In the genomic region with DNA sequence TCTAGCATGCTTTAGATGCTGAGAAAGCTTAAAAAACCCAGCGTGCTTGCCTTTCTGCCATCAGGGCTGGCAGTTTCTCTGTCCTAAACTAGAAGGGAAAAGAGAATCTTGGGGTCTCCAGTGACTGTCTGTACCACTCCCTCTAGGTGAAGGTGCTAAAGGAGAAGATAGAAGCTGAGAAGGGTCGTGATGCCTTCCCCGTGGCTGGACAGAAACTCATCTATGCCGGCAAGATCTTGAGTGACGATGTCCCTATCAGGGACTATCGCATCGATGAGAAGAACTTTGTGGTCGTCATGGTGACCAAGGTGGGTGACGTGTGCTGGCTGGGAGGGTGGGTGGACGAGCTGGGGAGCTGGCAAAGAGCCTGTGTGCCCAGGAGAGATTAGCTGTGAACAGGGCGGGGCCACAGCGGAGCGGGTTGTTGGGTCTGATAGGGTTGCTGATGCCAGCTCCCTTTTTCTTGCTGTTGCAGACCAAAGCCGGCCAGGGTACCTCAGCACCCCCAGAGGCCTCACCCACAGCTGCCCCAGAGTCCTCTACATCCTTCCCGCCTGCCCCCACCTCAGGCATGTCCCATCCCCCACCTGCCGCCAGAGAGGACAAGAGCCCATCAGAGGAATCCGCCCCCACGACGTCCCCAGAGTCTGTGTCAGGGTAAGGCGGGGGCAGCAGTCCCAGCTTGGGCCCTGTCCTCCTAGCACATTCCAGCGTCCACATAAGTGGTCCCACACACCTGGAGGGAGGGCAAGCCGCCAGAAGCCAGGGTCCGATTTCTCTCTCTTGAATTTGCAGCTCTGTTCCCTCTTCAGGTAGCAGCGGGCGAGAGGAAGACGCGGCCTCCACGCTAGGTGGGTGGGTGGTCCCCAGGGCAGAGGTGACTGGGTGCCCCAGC, we compare ENCODE assay signal across 11 cellular contexts. TPM values are rescaled to one million over a fixed set of nuclear protein-coding genes. Genes with fewer than 3 reads are reported as not detected.
DNase-seq lines count a peak whose midpoint lies in the region; ATAC-seq and FAIRE-seq lines count a peak whose summit lies in the region.
"Had no signal": no experiment of that assay in that cellular context is flagged by ENCODE, and none has a peak within 500 bp of the region (broad histone marks: within the 10 kb centered on the region; RNA-seq: fewer than 3 reads in every experiment).

No MANE protein-coding gene starts in this region.

- H3K4me3 Mint-ChIP-seq in activated CD8-positive, alpha-beta T cell treated with anti-CD3 and anti-CD28 coated beads, Interleukin-2, amount 10 ng/mL, durations not matched to agents 7 days and 5 days: no peak overlapping the region

- POLR2A ChIA-PET in activated CD8-positive, alpha-beta T cell treated with anti-CD3 and anti-CD28 coated beads, Interleukin-2, amount 10 ng/mL, durations not matched to agents 7 days and 5 days (lab: Charles Lee): interaction anchor here (1.0 to 1.3 kb wide), 4 partner anchors 10 to 17 kb away, joined by 3 to 6 read pairs (median 4); partner anchors contain the start of genes CALR and FARSA

- CTCF ChIA-PET in activated CD8-positive, alpha-beta T cell treated with anti-CD3 and anti-CD28 coated beads, Interleukin-2, amount 10 ng/mL, durations not matched to agents 7 days and 5 days (lab: Charles Lee): interaction anchor here (0.5 to 2.1 kb wide), 3 partner anchors 18 to 720 kb away, joined by 3 to 17 read pairs (median 9); no protein-coding TSS in a partner anchor

- H3K27ac ChIP-seq in BLaER1: no peak overlapping the region
- peak overlapping the region; percentile 41 for H3K27ac ChIP-seq in mesodermal cell (ENCODE audit: low read depth, low read length, severe bottlenecking)

- peaks cover 71% of the 10 kb centered on the region for H3K4me1 ChIP-seq in BLaER1
- H3K4me1 ChIP-seq in mesodermal cell (ENCODE audit: control insufficient read depth, insufficient read depth, low read length, poor library complexity, severe bottlenecking): peaks cover 13% of the 10 kb centered on the region

- H3K9me3 Mint-ChIP-seq in activated CD8-positive, alpha-beta T cell treated with anti-CD3 and anti-CD28 coated beads, Interleukin-2, amount 10 ng/mL, durations not matched to agents 7 days and 5 days (ENCODE audit: insufficient read depth): no peaks in the 10 kb centered on the region

- H3K4me3 ChIP-seq in BLaER1 (no peak overlapping the region), mesodermal cell (ENCODE audit: extremely low read depth, insufficient read depth, low read length, poor library complexity, severe bottlenecking) (no peak overlapping the region)

- H3K27me3 Mint-ChIP-seq in activated CD8-positive, alpha-beta T cell treated with anti-CD3 and anti-CD28 coated beads, Interleukin-2, amount 10 ng/mL, durations not matched to agents 7 days and 5 days (ENCODE audit: low read depth): no peaks in the 10 kb centered on the region

- DNase-seq in GM19239 (ENCODE audit: insufficient read length, low spot score): no peak
- no peak for DNase-seq in activated CD8-positive, alpha-beta T cell treated with anti-CD3 and anti-CD28 coated beads, Interleukin-2, amount 10 ng/mL, durations not matched to agents 7 days and 5 days
- no peak for DNase-seq in AG20443 (ENCODE audit: low spot score)
- DNase-seq in NCI-H748 (lab: John Stamatoyannopoulos, UW; ENCODE audit: unreplicated experiment): no peak
- DNase-seq in HPDE6-E6E7 (ENCODE audit: extremely low spot score): no peak
- DNase-seq in hypothalamus (lab: John Stamatoyannopoulos, UW): no peak
- DNase-seq: EL; NK-92 treated with Interleukin-12 subunit alpha and Interleukin-12 subunit beta, amount 100 ng/mL, for 24 hours; transverse colon had no signal

- peak overlapping the region; percentile 94; the same call in 1 of the 2 replicates for H3K9ac ChIP-seq in BLaER1

- H3K4me2 ChIP-seq in BLaER1: peak overlapping the region; percentile 87

- FAIRE-seq in GM19239 (lab: Jason Lieb, UNC): peak; percentile 8

- no peaks in the 10 kb centered on the region for H3K27me3 ChIP-seq in BLaER1
- H3K27me3 ChIP-seq: transverse colon had no signal

- no peak for ATAC-seq in activated CD8-positive, alpha-beta T cell treated with anti-CD3 and anti-CD28 coated beads, Interleukin-2, amount 10 ng/mL, durations not matched to agents 7 days and 5 days

- WGBS in mesodermal cell (ENCODE audit: insufficient coverage in 2 of 2), 2 experiments: 92 to 96% methylated on average over 23 to 26 of the region's 28 CpGs

- H3K9me3 ChIP-seq in BLaER1: no peaks in the 10 kb centered on the region
- no peaks in the 10 kb centered on the region for H3K9me3 ChIP-seq in mesodermal cell (ENCODE audit: control insufficient read depth, low read length)
- H3K9me3 ChIP-seq: transverse colon had no signal

- H4K20me1 ChIP-seq in BLaER1: peaks cover 74% of the 10 kb centered on the region

- H3K36me3 ChIP-seq in BLaER1 (peaks cover 85% of the 10 kb centered on the region), mesodermal cell (ENCODE audit: control insufficient read depth, insufficient read depth, low read length) (peaks cover 85% of the 10 kb centered on the region)

- H3K4me1 Mint-ChIP-seq in activated CD8-positive, alpha-beta T cell treated with anti-CD3 and anti-CD28 coated beads, Interleukin-2, amount 10 ng/mL, durations not matched to agents 7 days and 5 days (ENCODE audit: low read depth): peaks cover 71% of the 10 kb centered on the region

- peak overlapping the region; percentile 54 for H3K27ac Mint-ChIP-seq in activated CD8-positive, alpha-beta T cell treated with anti-CD3 and anti-CD28 coated beads, Interleukin-2, amount 10 ng/mL, durations not matched to agents 7 days and 5 days

- H3K36me3 Mint-ChIP-seq in activated CD8-positive, alpha-beta T cell treated with anti-CD3 and anti-CD28 coated beads, Interleukin-2, amount 10 ng/mL, durations not matched to agents 7 days and 5 days (ENCODE audit: low read depth): peaks cover 83% of the 10 kb centered on the region

RNA-seq across cellular contexts. Expression of gene RAD23A, which starts 2.3 kb away (rescaled TPM):
- 100 to 1,000 TPM; 138 to 140 TPM for total RNA-seq in activated CD8-positive, alpha-beta T cell treated with anti-CD3 and anti-CD28 coated beads, Interleukin-2, amount 10 ng/mL, durations not matched to agents 7 days and 5 days
- 105 TPM for polyA plus RNA-seq in mesodermal cell (2013, experiment 1 of 2)
- 96.2 TPM for polyA plus RNA-seq in mesodermal cell (2013, experiment 2 of 2)

RNA-seq across cellular contexts. Expression of gene GADD45GIP1, which starts 9.1 kb away (rescaled TPM):
- 10 to 100 TPM; 23.4 to 25.4 TPM for total RNA-seq in activated CD8-positive, alpha-beta T cell treated with anti-CD3 and anti-CD28 coated beads, Interleukin-2, amount 10 ng/mL, durations not matched to agents 7 days and 5 days
- polyA plus RNA-seq in mesodermal cell (2013, experiment 1 of 2): 53.0 TPM
- polyA plus RNA-seq in mesodermal cell (2013, experiment 2 of 2): 42.4 TPM

RNA-seq across cellular contexts. Expression of gene CALR, which starts 9.5 kb away (rescaled TPM):
- 100 to 1,000 TPM; 875 to 886 TPM for total RNA-seq in activated CD8-positive, alpha-beta T cell treated with anti-CD3 and anti-CD28 coated beads, Interleukin-2, amount 10 ng/mL, durations not matched to agents 7 days and 5 days
- 1,361 TPM for polyA plus RNA-seq in mesodermal cell (2013, experiment 1 of 2)
- polyA plus RNA-seq in mesodermal cell (2013, experiment 2 of 2): 1,238 TPM

RNA-seq across cellular contexts. Expression of gene FARSA, which starts 14.4 kb away (rescaled TPM):
- 100 to 1,000 TPM in 1 of 2 experiments, 10 to 100 TPM in 1; 98.8 to 106 TPM for total RNA-seq in activated CD8-positive, alpha-beta T cell treated with anti-CD3 and anti-CD28 coated beads, Interleukin-2, amount 10 ng/mL, durations not matched to agents 7 days and 5 days
- polyA plus RNA-seq in mesodermal cell (2013, experiment 1 of 2): 44.3 TPM
- polyA plus RNA-seq in mesodermal cell (2013, experiment 2 of 2): 37.4 TPM

RNA-seq across cellular contexts. Expression of gene DAND5, which starts 21.4 kb away (rescaled TPM):
- under 1 TPM; 0.21 to 0.34 TPM for total RNA-seq in activated CD8-positive, alpha-beta T cell treated with anti-CD3 and anti-CD28 coated beads, Interleukin-2, amount 10 ng/mL, durations not matched to agents 7 days and 5 days
- polyA plus RNA-seq in mesodermal cell (2013, experiment 1 of 2): not detected
- polyA plus RNA-seq in mesodermal cell (2013, experiment 2 of 2): not detected
